17 cellular contexts compared by ENCODE assay signal in genomic region chr22:28435271-28435825, GRCh38.
A peak's percentile ranks its signal among the peaks of the same experiment; 100 is the strongest.
DNase-seq lines count a peak whose midpoint lies in the region; ATAC-seq and TF ChIP-seq lines count a peak whose summit lies in the region.
"Had no signal": no experiment of that assay in that cellular context is flagged by ENCODE, and none has a peak within 500 bp of the region (broad histone marks: within the 10 kb centered on the region; RNA-seq: fewer than 3 reads in every experiment).

No MANE protein-coding gene starts in this region.

- H3K4me1 ChIP-seq in subcutaneous abdominal adipose tissue (ENCODE audit: control insufficient read depth in 5 of 5, insufficient read depth in 5 of 5, low read length in 5 of 5): peaks cover 0 to 37% (median 27%) of the 10 kb centered on the region in 5 donors

- H3K9me3 Mint-ChIP-seq in MCF 10A (ENCODE audit: unreplicated experiment): no peaks in the 10 kb centered on the region
- no peaks in the 10 kb centered on the region for H3K9me3 Mint-ChIP-seq in type B pancreatic cell
- H3K9me3 Mint-ChIP-seq: activated CD4-positive, alpha-beta memory T cell treated with anti-CD3 and anti-CD28 coated beads for 36 hours; activated T-helper 1 cell treated with anti-CD3 and anti-CD28 coated beads, Interleukin-12 subunit alpha, Interleukin-12 subunit beta, Interleukin-2, Interleukin-4 antibody, amounts not matched to agents 30 ng/mL and 10 ng/mL and 1 ng/mL, durations not matched to agents 14 hours and 24 hours and 36 hours; CD14-positive monocyte; IgD-negative memory B cell; stimulated activated memory B cell treated with anti-CD40 and anti-IgM and Interleukin-4, amounts not matched to agents 10 μg/mL and 1 μg/mL and 100 μg/mL, for 72 hours had no signal

- no peaks in the 10 kb centered on the region for H3K4me1 Mint-ChIP-seq in MCF 10A (ENCODE audit: insufficient read depth, unreplicated experiment)
- H3K4me1 Mint-ChIP-seq in type B pancreatic cell (ENCODE audit: unreplicated experiment): peaks cover 28% of the 10 kb centered on the region
- H3K4me1 Mint-ChIP-seq: CD14-positive monocyte; IgD-negative memory B cell; stimulated activated memory B cell treated with anti-CD40 and anti-IgM and Interleukin-4, amounts not matched to agents 10 μg/mL and 1 μg/mL and 100 μg/mL, for 72 hours had no signal

- POLR2A ChIA-PET in MCF 10A (lab: Yijun Ruan, JAX): no interaction called here

- no peaks in the 10 kb centered on the region for H3K27me3 ChIP-seq in subcutaneous abdominal adipose tissue (ENCODE audit: control insufficient read depth in 5 of 5, insufficient read depth in 4 of 5, low read length in 5 of 5)
- H3K27me3 ChIP-seq: ovary, spleen had no signal

- ATAC-seq in left colon: peak; percentile 77
- ATAC-seq in HG02840 (IDR thresholded peaks at IDR 0.05; ENCODE audit: low FRiP score, unreplicated experiment): no peak
- ATAC-seq: A549; stimulated activated memory B cell treated with anti-CD40 and anti-IgM and Interleukin-4, amounts not matched to agents 10 μg/mL and 1 μg/mL and 100 μg/mL, for 72 hours had no signal

- CTCF ChIA-PET in MCF 10A (lab: Yijun Ruan, JAX): interaction anchor here (0.6 to 0.9 kb wide), 3 partner anchors 40 to 414 kb away, joined by 3 read pairs; no protein-coding TSS in a partner anchor

- H3K27me3 Mint-ChIP-seq in MCF 10A (ENCODE audit: insufficient read depth, unreplicated experiment): peaks cover 72% of the 10 kb centered on the region
- H3K27me3 Mint-ChIP-seq in type B pancreatic cell: peaks cover 5% of the 10 kb centered on the region

- H3K4me3 ChIP-seq in subcutaneous abdominal adipose tissue (ENCODE audit: low read depth in 1 of 5, low read length in 5 of 5): no peak overlapping the region
- H3K4me3 ChIP-seq: A549, ovary, spleen had no signal

- DNase-seq in NCI-H2227 (lab: John Stamatoyannopoulos, UW; ENCODE audit: unreplicated experiment) (peak; percentile 3), NCI-H2227 treated with DMSO at 0.1 percent for 48 hours (lab: John Stamatoyannopoulos, UW) (no peak), MCF 10A (ENCODE audit: unreplicated experiment) (peak; percentile 50), left colon (peak in 1 of 2 donors; percentile 10), type B pancreatic cell (ENCODE audit: extremely low spot score, unreplicated experiment) (no peak), middle frontal gyrus (ENCODE audit: extremely low spot score, low spot score) (no peak)
- DNase-seq: activated CD4-positive, alpha-beta memory T cell treated with anti-CD3 and anti-CD28 coated beads for 36 hours; NCI-H524 treated with DMSO at 0.1 percent for 48 hours; ovary; spleen had no signal

- no peaks in the 10 kb centered on the region for H3K36me3 ChIP-seq in subcutaneous abdominal adipose tissue (ENCODE audit: control insufficient read depth in 5 of 5, insufficient read depth in 5 of 5, low read length in 5 of 5)
- H3K36me3 ChIP-seq: ovary, spleen had no signal

- no peaks in the 10 kb centered on the region for H3K9me3 ChIP-seq in subcutaneous abdominal adipose tissue (ENCODE audit: control insufficient read depth in 5 of 5, low read length in 5 of 5)
- H3K9me3 ChIP-seq: A549, ovary, spleen had no signal

- H3K4me3 Mint-ChIP-seq in MCF 10A (ENCODE audit: unreplicated experiment) (no peak overlapping the region), type B pancreatic cell (no peak overlapping the region)
- H3K4me3 Mint-ChIP-seq: activated CD4-positive, alpha-beta memory T cell treated with anti-CD3 and anti-CD28 coated beads for 36 hours; activated T-helper 1 cell treated with anti-CD3 and anti-CD28 coated beads, Interleukin-12 subunit alpha, Interleukin-12 subunit beta, Interleukin-2, Interleukin-4 antibody, amounts not matched to agents 30 ng/mL and 10 ng/mL and 1 ng/mL, durations not matched to agents 14 hours and 24 hours and 36 hours; CD14-positive monocyte; IgD-negative memory B cell; stimulated activated memory B cell treated with anti-CD40 and anti-IgM and Interleukin-4, amounts not matched to agents 10 μg/mL and 1 μg/mL and 100 μg/mL, for 72 hours had no signal

- H3K27ac ChIP-seq in subcutaneous abdominal adipose tissue (ENCODE audit: low read depth, low read length): peak overlapping the region; percentile 8
- H3K27ac ChIP-seq: A549, ovary, spleen had no signal

- intact Hi-C loops in MCF 10A (cut with micrococcal nuclease): no loop called here
- intact Hi-C loops in left colon (cut with DNase I, micrococcal nuclease): no loop called here

- no peak overlapping the region for H3K27ac Mint-ChIP-seq in MCF 10A (ENCODE audit: low read depth, unreplicated experiment)
- no peak overlapping the region for H3K27ac Mint-ChIP-seq in type B pancreatic cell
- H3K27ac Mint-ChIP-seq: activated CD4-positive, alpha-beta memory T cell treated with anti-CD3 and anti-CD28 coated beads for 36 hours; activated T-helper 1 cell treated with anti-CD3 and anti-CD28 coated beads, Interleukin-12 subunit alpha, Interleukin-12 subunit beta, Interleukin-2, Interleukin-4 antibody, amounts not matched to agents 30 ng/mL and 10 ng/mL and 1 ng/mL, durations not matched to agents 14 hours and 24 hours and 36 hours; CD14-positive monocyte; IgD-negative memory B cell; stimulated activated memory B cell treated with anti-CD40 and anti-IgM and Interleukin-4, amounts not matched to agents 10 μg/mL and 1 μg/mL and 100 μg/mL, for 72 hours had no signal

- H3K36me3 Mint-ChIP-seq in MCF 10A (ENCODE audit: insufficient read depth, unreplicated experiment) (no peaks in the 10 kb centered on the region), type B pancreatic cell (no peaks in the 10 kb centered on the region)
- H3K36me3 Mint-ChIP-seq: activated CD4-positive, alpha-beta memory T cell treated with anti-CD3 and anti-CD28 coated beads for 36 hours; CD14-positive monocyte; stimulated activated memory B cell treated with anti-CD40 and anti-IgM and Interleukin-4, amounts not matched to agents 10 μg/mL and 1 μg/mL and 100 μg/mL, for 72 hours had no signal

- H3K9ac ChIP-seq in subcutaneous abdominal adipose tissue (ENCODE audit: low read length in 5 of 5): no peak overlapping the region

- TF ChIP-seq CTCF in MCF 10A (IDR thresholded peaks at IDR 0.05; ENCODE audit: unreplicated experiment) (no peak), type B pancreatic cell (conservative IDR thresholded peaks at IDR 0.05) (no peak)

- no TSS peak for BruUV-seq in MCF 10A (replicated peaks; lab: Mats Ljungman, UMichigan)

Comparison
In these comparisons a context has a peak if more than half of its experiments do, and no peak if none do; other contexts are left out.
1. DNase-seq: peak in NCI-H2227 (single experiment) and MCF 10A (single experiment); none in NCI-H2227 treated with DMSO at 0.1 percent for 48 hours (single experiment), type B pancreatic cell (single experiment) and middle frontal gyrus (single experiment).